In the genomic region with DNA sequence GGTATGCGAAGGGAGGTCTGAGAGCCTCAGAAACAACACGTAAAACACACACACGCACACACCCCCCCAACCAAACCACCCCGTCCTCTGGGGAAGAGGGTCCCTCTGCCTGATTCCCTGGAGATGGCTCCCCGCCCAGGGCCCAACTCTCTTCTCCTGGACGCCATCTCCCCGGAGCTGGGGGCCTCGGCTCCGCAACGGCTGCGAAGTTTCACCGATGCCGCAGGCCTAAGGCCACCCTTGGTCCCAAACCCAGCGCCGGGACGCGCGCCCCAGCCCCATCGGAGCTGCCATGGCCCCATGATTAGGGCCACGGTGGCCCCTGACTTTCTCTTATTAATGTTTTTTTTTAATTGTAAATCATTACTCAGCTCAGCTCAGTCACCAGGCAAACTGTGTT, we compare ENCODE assay signal across 15 cellular contexts.
DNase-seq lines count a peak whose midpoint lies in the region; TF ChIP-seq lines count a peak whose summit lies in the region.
"Had no signal": no experiment of that assay in that cellular context is flagged by ENCODE, and none has a peak within 500 bp of the region (broad histone marks: within the 10 kb centered on the region; RNA-seq: fewer than 3 reads in every experiment).

No MANE protein-coding gene starts in this region.

- no peak overlapping the region for H3K27ac ChIP-seq in HEK293 (ENCODE audit: extremely low read depth, low read depth, low read length)
- H3K27ac ChIP-seq in brain microvascular endothelial cell, result no peak overlapping the region
- no peak overlapping the region for H3K27ac ChIP-seq in iPS-20b (ENCODE audit: low read length)
- H3K27ac ChIP-seq: pancreas, sigmoid colon, tibial nerve had no signal

- H3K4me3 ChIP-seq in HEK293 (ENCODE audit: low read depth, low read length) (no peak overlapping the region), brain microvascular endothelial cell (ENCODE audit: low read depth, low read length) (peak overlapping the region; percentile 18), iPS-20b (ENCODE audit: low read length) (peak overlapping the region; percentile 60), retinal pigment epithelial cell (ENCODE audit: low read length) (peak overlapping the region; percentile 13)
- H3K4me3 ChIP-seq: tibial nerve had no signal

- CTCF ChIA-PET in HEK293 (lab: Yijun Ruan, JAX), result interaction anchor here (0.7 kb wide), 1 partner anchor 789 kb away, joined by 3 read pairs; no protein-coding TSS in a partner anchor

- H3K9ac ChIP-seq in iPS-20b (ENCODE audit: low read depth, low read length), result no peak overlapping the region

- DNase-seq in brain microvascular endothelial cell, result no peak
- DNase-seq in retinal pigment epithelial cell (ENCODE audit: low read depth), result no peak
- no peak for DNase-seq in activated T-cell treated with anti-CD3 and anti-CD28 coated beads for 4 hours
- no peak for DNase-seq in KG1 (lab: John Stamatoyannopoulos, UW)
- no peak for DNase-seq in activated CD4-positive, alpha-beta T cell treated with anti-CD3 and anti-CD28 coated beads for 4 hours
- DNase-seq: activated T-cell treated with anti-CD3 and anti-CD28 coated beads, Interleukin-2, amount 50 U/mL, for 48 hours; NCI-H2171 treated with DMSO at 0.1 percent for 48 hours; NCI-H774; PC-3; sigmoid colon; stimulated activated naive B cell treated with anti-CD40 and anti-IgM and Interleukin-4, amounts not matched to agents 10 μg/mL and 1 μg/mL and 100 μg/mL, for 72 hours had no signal

- H3K27me3 ChIP-seq in brain microvascular endothelial cell (replicated peaks) (peaks cover 40% of the 10 kb centered on the region), iPS-20b (ENCODE audit: insufficient read depth, low read length) (peaks cover 95% of the 10 kb centered on the region)

- in situ Hi-C loops in brain microvascular endothelial cell (cut with HindIII; ENCODE audit: low pct_ligation_motif_present, low sequenced_read_pairs), result no loop called here

- H3K4me1 ChIP-seq in HEK293 (ENCODE audit: control insufficient read depth, insufficient read depth, low read length) (no peaks in the 10 kb centered on the region), iPS-20b (ENCODE audit: insufficient read depth, low read length) (peaks cover 23% of the 10 kb centered on the region; the same call in 1 of the 2 replicates)
- H3K4me1 ChIP-seq: pancreas had no signal

- no peak for TF ChIP-seq CTCF in HEK293 (tag by site-specific recombination; IDR thresholded peaks at IDR 0.05)
- no peak for TF ChIP-seq CTCF in brain microvascular endothelial cell (IDR thresholded peaks at IDR 0.05; ENCODE audit: low read depth, low read length, missing control alignments)
- TF ChIP-seq CTCF in retinal pigment epithelial cell (conservative IDR thresholded peaks at IDR 0.05; ENCODE audit: low read depth, low read length), result no peak

- POLR2A ChIA-PET in HEK293 (lab: Yijun Ruan, JAX), result no interaction called here

- H3K36me3 ChIP-seq in HEK293 (ENCODE audit: control insufficient read depth in 2 of 2, insufficient read depth in 1 of 2, low read length in 2 of 2) (no peaks in the 10 kb centered on the region), brain microvascular endothelial cell (replicated peaks) (no peaks in the 10 kb centered on the region), iPS-20b (ENCODE audit: insufficient read depth, low read depth, low read length) (no peaks in the 10 kb centered on the region)
- H3K36me3 ChIP-seq: pancreas, sigmoid colon, tibial nerve had no signal

- H3K9me3 ChIP-seq in HEK293 (ENCODE audit: control insufficient read depth, insufficient read depth, low read depth, low read length), result no peaks in the 10 kb centered on the region
- H3K9me3 ChIP-seq in iPS-20b (ENCODE audit: insufficient read depth, low read depth, low read length), result no peaks in the 10 kb centered on the region
- H3K9me3 ChIP-seq: pancreas, sigmoid colon, tibial nerve had no signal

TF ChIP-seq in HEK293, 187 proteins besides CTCF, POLR2A, EP300 and RAD21:
- no peak for TF ChIP-seq ZNF529 (tag by site-specific recombination; IDR thresholded peaks at IDR 0.05; ENCODE audit: insufficient replicate concordance)
- TF ChIP-seq ZNF202 (tag by site-specific recombination; IDR thresholded peaks at IDR 0.05; ENCODE audit: borderline replicate concordance), result peak; percentile 77
- TF ChIP-seq, protein P1, sequence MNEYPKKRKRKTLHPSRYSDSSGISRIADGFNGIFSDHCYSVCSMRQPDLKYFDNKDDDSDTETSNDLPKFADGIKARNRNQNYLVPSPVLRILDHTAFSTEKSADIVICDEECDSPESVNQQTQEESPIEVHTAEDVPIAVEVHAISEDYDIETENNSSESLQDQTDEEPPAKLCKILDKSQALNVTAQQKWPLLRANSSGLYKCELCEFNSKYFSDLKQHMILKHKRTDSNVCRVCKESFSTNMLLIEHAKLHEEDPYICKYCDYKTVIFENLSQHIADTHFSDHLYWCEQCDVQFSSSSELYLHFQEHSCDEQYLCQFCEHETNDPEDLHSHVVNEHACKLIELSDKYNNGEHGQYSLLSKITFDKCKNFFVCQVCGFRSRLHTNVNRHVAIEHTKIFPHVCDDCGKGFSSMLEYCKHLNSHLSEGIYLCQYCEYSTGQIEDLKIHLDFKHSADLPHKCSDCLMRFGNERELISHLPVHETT (tag by site-specific recombination; IDR thresholded peaks at IDR 0.05), result no peak
